8 cellular contexts compared by ENCODE assay signal in genomic region chr15:80989518-80990478, GRCh38. TPM values are rescaled to one million over a fixed set of nuclear protein-coding genes. Genes with fewer than 3 reads are reported as not detected.
DNase-seq lines count a peak whose midpoint lies in the region; ATAC-seq and TF ChIP-seq lines count a peak whose summit lies in the region.

MESD (minus strand) TSS chr15:80989819; CDS start chr15:80989791, 28 bp downstream.

- peak within 1 kb of the TSS; percentile 95 to 99 (median 99) for H3K27ac Mint-ChIP-seq in CD4-positive, alpha-beta memory T cell
- H3K27ac Mint-ChIP-seq in activated CD4-positive, alpha-beta memory T cell treated with anti-CD3 and anti-CD28 coated beads for 36 hours = peak within 1 kb of the TSS; percentile 93

- POLR2A ChIA-PET in CD4-positive, alpha-beta memory T cell (lab: Charles Lee; ENCODE audit: partially characterized antibody) = interaction anchor here (0.9 to 8.2 kb wide), 5 partner anchors 10 to 319 kb away, joined by 3 to 109 read pairs (median 3); partner anchors contain the start of gene TLNRD1
- POLR2A ChIA-PET in activated CD4-positive, alpha-beta memory T cell treated with anti-CD3 and anti-CD28 coated beads for 36 hours (lab: Charles Lee) = interaction anchor here (0.5 to 1.6 kb wide), 3 partner anchors 12 to 739 kb away, joined by 3 to 12 read pairs (median 4); no protein-coding TSS in a partner anchor

- H3K36me3 ChIP-seq in CD4-positive, alpha-beta memory T cell (ENCODE audit: insufficient read depth, low read length) = no peaks in the 10 kb centered on the region
- H3K36me3 ChIP-seq in right lobe of liver = no peaks in the 10 kb centered on the region

- H3K9me3 Mint-ChIP-seq in CD4-positive, alpha-beta memory T cell = no peaks in the 10 kb centered on the region
- H3K9me3 Mint-ChIP-seq in activated CD4-positive, alpha-beta memory T cell treated with anti-CD3 and anti-CD28 coated beads for 36 hours = no peaks in the 10 kb centered on the region

- peak; percentile 97 for ATAC-seq in GM19455 (IDR thresholded peaks at IDR 0.05; ENCODE audit: unreplicated experiment)
- peak; percentile 96 to 99 (median 98) for ATAC-seq in right lobe of liver

- DNase-seq in CD4-positive, alpha-beta memory T cell = peak; percentile 92 to 95 (median 94)
- peak; percentile 95 for DNase-seq in HK-2 (ENCODE audit: unreplicated experiment)
- peak; percentile 88 for DNase-seq in NCI-H82 treated with DMSO at 0.1 percent for 48 hours (lab: John Stamatoyannopoulos, UW; ENCODE audit: unreplicated experiment)
- DNase-seq in activated CD4-positive, alpha-beta memory T cell treated with anti-CD3 and anti-CD28 coated beads for 36 hours = peak; percentile 99
- DNase-seq in dermis microvascular lymphatic vessel endothelial cell (ENCODE audit: low read depth in 2 of 2) = peak; percentile 87 to 96
- DNase-seq in right lobe of liver = peak; percentile 99
- peak; percentile 98 for DNase-seq in stimulated activated CD4-positive, alpha-beta T cell treated with anti-CD3 and anti-CD28 coated beads, Interleukin-4, amount 100 ng/mL, for 24 hours

- H3K4me1 Mint-ChIP-seq in CD4-positive, alpha-beta memory T cell = peaks cover 38 to 71% (median 56%) of the 10 kb centered on the region in 4 donors
- H3K4me1 Mint-ChIP-seq in activated CD4-positive, alpha-beta memory T cell treated with anti-CD3 and anti-CD28 coated beads for 36 hours (ENCODE audit: low read depth) = peaks cover 51% of the 10 kb centered on the region

- TF ChIP-seq POLR2A in right lobe of liver (IDR thresholded peaks at IDR 0.05) = peak; percentile 89

- CTCF ChIA-PET in CD4-positive, alpha-beta memory T cell (lab: Charles Lee; ENCODE audit: partially characterized antibody) = interaction anchor here (1.4 to 5.9 kb wide), 7 partner anchors 11 to 286 kb away, joined by 3 to 45 read pairs (median 9); partner anchors contain the start of gene TLNRD1
- CTCF ChIA-PET in activated CD4-positive, alpha-beta memory T cell treated with anti-CD3 and anti-CD28 coated beads for 36 hours (lab: Charles Lee) = interaction anchor here (1.3 to 4.1 kb wide), 4 partner anchors 10 to 277 kb away, joined by 3 to 27 read pairs (median 12); no protein-coding TSS in a partner anchor

- H3K4me3 ChIP-seq in CD4-positive, alpha-beta memory T cell (ENCODE audit: low read length in 2 of 2) = peak within 1 kb of the TSS; percentile 54 to 97
- H3K4me3 ChIP-seq in right lobe of liver = peak within 1 kb of the TSS; percentile 78 to 88 (median 82)

- no peaks in the 10 kb centered on the region for H3K27me3 ChIP-seq in CD4-positive, alpha-beta memory T cell (ENCODE audit: insufficient read depth, low read length)
- H3K27me3 ChIP-seq in right lobe of liver = no peaks in the 10 kb centered on the region

- no peak for TF ChIP-seq CTCF in right lobe of liver (IDR thresholded peaks at IDR 0.05)

- WGBS in right lobe of liver (ENCODE audit: insufficient coverage, low coverage, low lambda C conversion rate, missing lambda C conversion rate) = under 1% methylated on average over 14 of the region's 63 CpGs

- no peaks in the 10 kb centered on the region for H3K9me3 ChIP-seq in CD4-positive, alpha-beta memory T cell (ENCODE audit: control insufficient read depth in 1 of 2, low read length in 2 of 2)
- no peaks in the 10 kb centered on the region for H3K9me3 ChIP-seq in right lobe of liver

- intact Hi-C loops in CD4-positive, alpha-beta memory T cell (cut with micrococcal nuclease) = loop anchor here (1.0 to 10.0 kb wide), 3 partner anchors 11 to 935 kb away; partner anchors contain the start of genes ABHD17C, TLNRD1 and ZFAND6
- intact Hi-C loops in activated CD4-positive, alpha-beta memory T cell treated with anti-CD3 and anti-CD28 coated beads for 36 hours (cut with micrococcal nuclease) = loop anchor here (1.0 to 5.0 kb wide), 3 partner anchors 11 to 43 kb away; partner anchors contain the start of gene TLNRD1
- intact Hi-C loops in right lobe of liver (cut with DNase I) = loop anchor here in 1 of 2 donors (10.0 kb wide), 2 partner anchors 115 to 275 kb away; no protein-coding TSS in a partner anchor

- H3K36me3 Mint-ChIP-seq in CD4-positive, alpha-beta memory T cell = peaks cover 0 to 27% of the 10 kb centered on the region in 2 donors
- peaks cover 15% of the 10 kb centered on the region for H3K36me3 Mint-ChIP-seq in activated CD4-positive, alpha-beta memory T cell treated with anti-CD3 and anti-CD28 coated beads for 36 hours

- H3K4me3 Mint-ChIP-seq in CD4-positive, alpha-beta memory T cell = peak within 1 kb of the TSS; percentile 91 to 99 (median 99)
- H3K4me3 Mint-ChIP-seq in activated CD4-positive, alpha-beta memory T cell treated with anti-CD3 and anti-CD28 coated beads for 36 hours = peak within 1 kb of the TSS; percentile 98

- peak within 1 kb of the TSS; percentile 79 for H3K27ac ChIP-seq in CD4-positive, alpha-beta memory T cell (ENCODE audit: low read depth, low read length)
- H3K27ac ChIP-seq in right lobe of liver = peak within 1 kb of the TSS; percentile 82 to 89 (median 83)

- no peaks in the 10 kb centered on the region for H3K27me3 Mint-ChIP-seq in CD4-positive, alpha-beta memory T cell
- H3K27me3 Mint-ChIP-seq in activated CD4-positive, alpha-beta memory T cell treated with anti-CD3 and anti-CD28 coated beads for 36 hours = no peaks in the 10 kb centered on the region

- H3K4me1 ChIP-seq in CD4-positive, alpha-beta memory T cell (ENCODE audit: insufficient read depth, low read length) = peaks cover 60% of the 10 kb centered on the region
- H3K4me1 ChIP-seq in right lobe of liver = peaks cover 0 to 15% (median 6%) of the 10 kb centered on the region in 4 donors

RNA-seq across cellular contexts. Expression of gene MESD, which starts in this region (rescaled TPM):
- 10 to 100 TPM; 43.3 to 44.6 TPM for total RNA-seq in CD4-positive, alpha-beta memory T cell
- polyA plus RNA-seq in CD4-positive, alpha-beta memory T cell = 10 to 100 TPM; 32.2 to 35.7 TPM
- total RNA-seq in activated CD4-positive, alpha-beta memory T cell treated with anti-CD3 and anti-CD28 coated beads for 36 hours = 10 to 100 TPM; 20.0 to 20.5 TPM
- total RNA-seq in dermis microvascular lymphatic vessel endothelial cell (12.9 and 13.4 TPM in 2 replicates), right lobe of liver (10 to 100 TPM; 10.8 to 16.7 (median 14.6) TPM)

Comparison
In these comparisons a context has a peak if more than half of its experiments do, and no peak if none do; other contexts are left out.
1. Peak in every context shown above with its lines: DNase-seq, ATAC-seq, H3K4me3 ChIP-seq and H3K27ac ChIP-seq.